ENCODE assay signal across 8 cellular contexts in genomic region chr9:86354048-86354881, GRCh38. TPM values are rescaled to one million over a fixed set of nuclear protein-coding genes. Genes with fewer than 3 reads are reported as not detected.
DNase-seq lines count a peak whose midpoint lies in the region; TF ChIP-seq lines count a peak whose summit lies in the region.

TUT7 (minus strand) TSS chr9:86354410; CDS start chr9:86353199, 1,211 bp downstream.

- H3K4me1 Mint-ChIP-seq in neural crest cell: peaks cover 30% of the 10 kb centered on the region

- H2AFZ ChIP-seq in MM.1S (ENCODE audit: low read length): peak within 1 kb of the TSS; percentile 84

- TF ChIP-seq CTCF in MM.1S (IDR thresholded peaks at IDR 0.05; ENCODE audit: low read length): no peak
- TF ChIP-seq CTCF in foreskin fibroblast (IDR thresholded peaks at IDR 0.05; ENCODE audit: low read depth, low read length): no peak
- TF ChIP-seq CTCF in neural crest cell (conservative IDR thresholded peaks at IDR 0.05): no peak
- TF ChIP-seq CTCF in stomach (IDR thresholded peaks at IDR 0.05): no peak

- no peaks in the 10 kb centered on the region for H3K9me2 ChIP-seq in MM.1S (replicated peaks; ENCODE audit: insufficient read depth, low read length)

- peaks cover 43% of the 10 kb centered on the region for H3K79me2 ChIP-seq in MM.1S (ENCODE audit: low read length)

- H3K4me3 ChIP-seq in MM.1S (ENCODE audit: low read length) (peak within 1 kb of the TSS; percentile 93), foreskin fibroblast (ENCODE audit: low read depth in 1 of 2, low read length in 2 of 2) (peak within 1 kb of the TSS; percentile 67 to 94), stomach (peak within 1 kb of the TSS; percentile 77 to 100 (median 92))

- H3F3A ChIP-seq in MM.1S (ENCODE audit: insufficient read depth, low read length): peaks cover 29% of the 10 kb centered on the region

- H3K9ac ChIP-seq in MM.1S (ENCODE audit: low read length): peak within 1 kb of the TSS; percentile 95

- no peaks in the 10 kb centered on the region for H4K20me1 ChIP-seq in MM.1S (ENCODE audit: insufficient read depth, low read length)

- TF ChIP-seq EP300 in stomach (IDR thresholded peaks at IDR 0.05): no peak

- no peaks in the 10 kb centered on the region for H3K9me3 Mint-ChIP-seq in neural crest cell

- H3K27ac ChIP-seq in MM.1S (ENCODE audit: low read length) (peak within 1 kb of the TSS; percentile 95), stomach (peak within 1 kb of the TSS; percentile 96 to 99 (median 98))

- H3K4me1 ChIP-seq in MM.1S (ENCODE audit: low read length) (no peaks in the 10 kb centered on the region), stomach (peaks cover 37 to 55% (median 45%) of the 10 kb centered on the region in 4 donors)

- intact Hi-C loops in stomach (cut with DNase I; ENCODE audit: low total_unique reads): no loop called here

- peak in 1 of 4 donors; percentile 43 for TF ChIP-seq POLR2A in stomach (IDR thresholded peaks at IDR 0.05)

- no peaks in the 10 kb centered on the region for H3K36me3 Mint-ChIP-seq in neural crest cell (ENCODE audit: low read depth)

- DNase-seq in GDM1 (lab: John Stamatoyannopoulos, UW) (peak; percentile 88), HCEC 1CT (peak; percentile 95), MM.1S (peak; percentile 95), SIG-M5 treated with dmso at 0.1 percent for 504 hours (lab: John Stamatoyannopoulos, UW; ENCODE audit: unreplicated experiment) (peak; percentile 92), activated gamma-delta T cell treated with Interleukin-2 at 50 U/mL for 16 hours (peak; percentile 90), foreskin fibroblast (peak; percentile 95 to 99), neural crest cell (ENCODE audit: low read depth, low spot score) (peak; percentile 94), stomach (peak; percentile 97)

- peaks cover 16% of the 10 kb centered on the region for H3K27me3 Mint-ChIP-seq in neural crest cell (ENCODE audit: low read depth)

- H3K4me2 ChIP-seq in MM.1S (ENCODE audit: low read depth, low read length): peak within 1 kb of the TSS; percentile 93

- H3K27ac Mint-ChIP-seq in neural crest cell (ENCODE audit: unreplicated experiment): peak within 1 kb of the TSS; percentile 94

- WGBS in stomach, 5 donors: 0% methylated on average over 48 to 85 of the region's 85 CpGs

- H3K36me3 ChIP-seq in MM.1S (replicated peaks; ENCODE audit: insufficient read depth, low read length): no peaks in the 10 kb centered on the region
- peaks cover 0 to 16% (median 11%) of the 10 kb centered on the region in 4 donors for H3K36me3 ChIP-seq in stomach

- H3K27me3 ChIP-seq in MM.1S (replicated peaks; ENCODE audit: insufficient read depth, low read length) (no peaks in the 10 kb centered on the region), stomach (no peaks in the 10 kb centered on the region)

- no peaks in the 10 kb centered on the region for H3K9me3 ChIP-seq in MM.1S (replicated peaks; ENCODE audit: insufficient read depth, low read length)
- H3K9me3 ChIP-seq in stomach: no peaks in the 10 kb centered on the region

- peak within 1 kb of the TSS; percentile 97 for H3K4me3 Mint-ChIP-seq in neural crest cell

RNA-seq across cellular contexts. Expression of gene TUT7, which starts in this region (rescaled TPM):
- total RNA-seq in neural crest cell (16.9 and 17.9 TPM in 2 replicates), stomach (100 to 1,000 TPM in 1 of 5 donors, 10 to 100 TPM in 4; 45.6 to 143 (median 58.3) TPM)
- 10 to 100 TPM; 11.9 to 13.9 (median 13.8) TPM for polyA plus RNA-seq in stomach

Comparison
In these comparisons a context has a peak if more than half of its experiments do, and no peak if none do; other contexts are left out.
1. Peak in every context shown above with its lines: DNase-seq, H3K4me3 ChIP-seq and H3K27ac ChIP-seq.